ENCODE assay signal across 8 cellular contexts in the genomic region with DNA sequence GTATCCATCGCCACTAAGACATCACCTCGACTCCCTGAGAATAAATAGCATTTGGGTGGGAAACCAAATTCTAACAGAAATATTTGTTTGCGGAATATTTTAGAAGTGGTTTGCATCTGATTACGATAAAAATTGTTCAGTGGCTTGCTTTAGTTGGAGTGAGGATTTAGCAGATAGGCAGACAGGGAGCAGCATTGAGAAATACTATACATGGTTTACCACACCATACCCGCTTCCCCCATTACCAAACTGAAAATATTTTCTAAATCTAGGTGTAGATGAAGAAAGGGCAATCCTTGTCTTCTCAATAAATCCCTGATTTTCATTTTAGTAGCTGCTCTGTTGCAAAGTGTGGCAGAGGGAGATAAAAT. TPM values are rescaled to one million over a fixed set of nuclear protein-coding genes. Genes with fewer than 3 reads are reported as not detected.
DNase-seq lines count a peak whose midpoint lies in the region; ATAC-seq and TF ChIP-seq lines count a peak whose summit lies in the region.

No MANE protein-coding gene starts in this region.

- peak overlapping the region; percentile 69 for H3K27ac Mint-ChIP-seq in activated CD4-positive, alpha-beta T cell treated with anti-CD3 and anti-CD28 coated beads, Interleukin-2, amount 10 ng/mL, durations not matched to agents 24 days and 14 days
- H3K27ac Mint-ChIP-seq in activated naive CD8-positive, alpha-beta T cell treated with anti-CD3 and anti-CD28 coated beads, Interleukin-2, amount 10 ng/mL, durations not matched to agents 7 days and 5 days = peak overlapping the region; percentile 48

- H3K27ac ChIP-seq in right lobe of liver = peak overlapping the region; percentile 39 to 51 (median 40)
- H3K27ac ChIP-seq in thyroid gland = peak overlapping the region; percentile 7 to 97 (median 57)

- POLR2A ChIA-PET in activated naive CD8-positive, alpha-beta T cell treated with anti-CD3 and anti-CD28 coated beads, Interleukin-2, amount 10 ng/mL, durations not matched to agents 7 days and 5 days (lab: Charles Lee) = no interaction called here

- 10% methylated on average over 5 of the region's 5 CpGs for WGBS in right lobe of liver (ENCODE audit: insufficient coverage, low coverage, low lambda C conversion rate, missing lambda C conversion rate)
- WGBS in thyroid gland, 2 donors = 27 to 31% methylated on average over 5 of the region's 5 CpGs

- peaks cover 7% of the 10 kb centered on the region for H3K36me3 Mint-ChIP-seq in activated CD4-positive, alpha-beta T cell treated with anti-CD3 and anti-CD28 coated beads, Interleukin-2, amount 10 ng/mL, durations not matched to agents 24 days and 14 days (ENCODE audit: low read depth)
- peaks cover 2% of the 10 kb centered on the region for H3K36me3 Mint-ChIP-seq in activated naive CD8-positive, alpha-beta T cell treated with anti-CD3 and anti-CD28 coated beads, Interleukin-2, amount 10 ng/mL, durations not matched to agents 7 days and 5 days

- H3K4me3 ChIP-seq in right lobe of liver (peak overlapping the region in 2 of 3 donors; percentile 19 to 67), thyroid gland (replicated peaks in 1 of 3) (peak overlapping the region in 1 of 3 donors; percentile 27)

- DNase-seq in activated CD4-positive, alpha-beta T cell treated with anti-CD3 and anti-CD28 coated beads, Interleukin-2, amount 10 ng/mL, durations not matched to agents 24 days and 14 days = no peak
- DNase-seq in activated CD4-positive, alpha-beta T cell treated with anti-CD3 and anti-CD28 coated beads for 4 hours = no peak
- no peak for DNase-seq in activated naive CD8-positive, alpha-beta T cell treated with anti-CD3 and anti-CD28 coated beads, Interleukin-2, amount 10 ng/mL, durations not matched to agents 7 days and 5 days
- DNase-seq in right lobe of liver (no peak), thyroid gland (no peak), EL (no peak), cerebellar nuclear complex (lab: John Stamatoyannopoulos, UW) (no peak)
- no peak for DNase-seq in activated CD4-positive, CD25-positive, alpha-beta regulatory T cell treated with anti-CD3 and anti-CD28 coated beads, Interleukin-2, amount 50 U/mL, for 72 hours

- intact Hi-C loops in activated CD4-positive, alpha-beta T cell treated with anti-CD3 and anti-CD28 coated beads, Interleukin-2, amount 10 ng/mL, durations not matched to agents 24 days and 14 days (cut with micrococcal nuclease) = loop anchor here (10.0 kb wide), 1 partner anchor 1580 kb away; no protein-coding TSS in a partner anchor
- intact Hi-C loops in right lobe of liver (cut with DNase I) (no loop called here), thyroid gland (cut with DNase I) (no loop called here)

- no peak for ATAC-seq in activated naive CD8-positive, alpha-beta T cell treated with anti-CD3 and anti-CD28 coated beads, Interleukin-2, amount 10 ng/mL, durations not matched to agents 7 days and 5 days (ENCODE audit: low read depth)
- no peak for ATAC-seq in right lobe of liver

- H3K9me3 ChIP-seq in right lobe of liver (no peaks in the 10 kb centered on the region), thyroid gland (no peaks in the 10 kb centered on the region)

- H3K36me3 ChIP-seq in right lobe of liver (no peaks in the 10 kb centered on the region), thyroid gland (no peaks in the 10 kb centered on the region)

- peaks cover 0 to 37% (median 17%) of the 10 kb centered on the region in 4 donors for H3K4me1 ChIP-seq in right lobe of liver
- peaks cover 29 to 47% of the 10 kb centered on the region in 2 donors for H3K4me1 ChIP-seq in thyroid gland

- TF ChIP-seq CTCF in right lobe of liver (IDR thresholded peaks at IDR 0.05) (no peak), thyroid gland (IDR thresholded peaks at IDR 0.05) (no peak)

- peaks cover 15% of the 10 kb centered on the region for H3K4me1 Mint-ChIP-seq in activated CD4-positive, alpha-beta T cell treated with anti-CD3 and anti-CD28 coated beads, Interleukin-2, amount 10 ng/mL, durations not matched to agents 24 days and 14 days
- H3K4me1 Mint-ChIP-seq in activated naive CD8-positive, alpha-beta T cell treated with anti-CD3 and anti-CD28 coated beads, Interleukin-2, amount 10 ng/mL, durations not matched to agents 7 days and 5 days = peaks cover 17% of the 10 kb centered on the region

- no peaks in the 10 kb centered on the region for H3K9me3 Mint-ChIP-seq in activated CD4-positive, alpha-beta T cell treated with anti-CD3 and anti-CD28 coated beads, Interleukin-2, amount 10 ng/mL, durations not matched to agents 24 days and 14 days
- H3K9me3 Mint-ChIP-seq in activated naive CD8-positive, alpha-beta T cell treated with anti-CD3 and anti-CD28 coated beads, Interleukin-2, amount 10 ng/mL, durations not matched to agents 7 days and 5 days = no peaks in the 10 kb centered on the region

- TF ChIP-seq POLR2A in right lobe of liver (IDR thresholded peaks at IDR 0.05) (no peak), thyroid gland (IDR thresholded peaks at IDR 0.05) (no peak)

- H3K27me3 Mint-ChIP-seq in activated CD4-positive, alpha-beta T cell treated with anti-CD3 and anti-CD28 coated beads, Interleukin-2, amount 10 ng/mL, durations not matched to agents 24 days and 14 days = peaks cover 56% of the 10 kb centered on the region
- H3K27me3 Mint-ChIP-seq in activated naive CD8-positive, alpha-beta T cell treated with anti-CD3 and anti-CD28 coated beads, Interleukin-2, amount 10 ng/mL, durations not matched to agents 7 days and 5 days = peaks cover 57% of the 10 kb centered on the region

- H3K4me3 Mint-ChIP-seq in activated CD4-positive, alpha-beta T cell treated with anti-CD3 and anti-CD28 coated beads, Interleukin-2, amount 10 ng/mL, durations not matched to agents 24 days and 14 days = peak overlapping the region; percentile 59
- H3K4me3 Mint-ChIP-seq in activated naive CD8-positive, alpha-beta T cell treated with anti-CD3 and anti-CD28 coated beads, Interleukin-2, amount 10 ng/mL, durations not matched to agents 7 days and 5 days = peak overlapping the region; percentile 13

- no peaks in the 10 kb centered on the region for H3K27me3 ChIP-seq in right lobe of liver
- no peaks in the 10 kb centered on the region for H3K27me3 ChIP-seq in thyroid gland

RNA-seq across cellular contexts. Expression of a gene that starts 0.9 kb away (rescaled TPM):
- total RNA-seq in activated CD4-positive, alpha-beta T cell treated with anti-CD3 and anti-CD28 coated beads, Interleukin-2, amount 10 ng/mL, durations not matched to agents 24 days and 14 days = 0.05 TPM in 1 of 2 replicates, not detected in the other
- 1 to 10 TPM in 1 of 2 experiments, under 1 TPM in 1; 0.86 to 1.0 TPM for total RNA-seq in activated naive CD8-positive, alpha-beta T cell treated with anti-CD3 and anti-CD28 coated beads, Interleukin-2, amount 10 ng/mL, durations not matched to agents 7 days and 5 days
- total RNA-seq in right lobe of liver (1 to 10 TPM; 2.5 to 6.4 (median 4.9) TPM), thyroid gland (10 to 100 TPM; 13.7 to 33.7 (median 23.9) TPM)
